22 cellular contexts compared by ENCODE assay signal in genomic region chr1:48710318-48710717, GRCh38.
"Had no signal": no experiment of that assay in that cellular context is flagged by ENCODE, and none has a peak within 500 bp of the region (broad histone marks: within the 10 kb centered on the region; RNA-seq: fewer than 3 reads in every experiment).

No MANE protein-coding gene starts in this region.

- H3K27ac ChIP-seq: brain microvascular endothelial cell, colonic mucosa, spleen, tibial artery had no signal

- H3K36me3 Mint-ChIP-seq: naive thymus-derived CD4-positive, alpha-beta T cell had no signal

- H3K27ac Mint-ChIP-seq: activated CD4-positive, alpha-beta T cell treated with anti-CD3 and anti-CD28 coated beads, Interleukin-2, amount 10 ng/mL, durations not matched to agents 24 days and 14 days; activated CD8-positive, alpha-beta T cell treated with anti-CD3 and anti-CD28 coated beads for 36 hours; activated naive CD8-positive, alpha-beta T cell treated with anti-CD3 and anti-CD28 coated beads, Interleukin-2, amount 50 U/mL, for 24 hours; activated T-cell treated with anti-CD3 and anti-CD28 coated beads, Interleukin-2, amount 50 U/mL, for 24 hours; activated T-helper 2 cell treated with anti-CD3 and anti-CD28 coated beads, Interferon-gamma antibody, Interleukin-2, Interleukin-4, amounts not matched to agents 10 μg/mL and 5 μg/mL and 100 μg/mL, durations not matched to agents 14 hours and 24 hours and 36 hours; naive thymus-derived CD4-positive, alpha-beta T cell had no signal

- H3K36me3 ChIP-seq: brain microvascular endothelial cell, colonic mucosa, spleen, tibial artery had no signal

- H3K4me3 Mint-ChIP-seq: activated CD4-positive, alpha-beta T cell treated with anti-CD3 and anti-CD28 coated beads, Interleukin-2, amount 10 ng/mL, durations not matched to agents 24 days and 14 days; activated CD8-positive, alpha-beta T cell treated with anti-CD3 and anti-CD28 coated beads for 36 hours; activated naive CD8-positive, alpha-beta T cell treated with anti-CD3 and anti-CD28 coated beads, Interleukin-2, amount 50 U/mL, for 24 hours; activated T-cell treated with anti-CD3 and anti-CD28 coated beads, Interleukin-2, amount 50 U/mL, for 24 hours; naive thymus-derived CD4-positive, alpha-beta T cell had no signal

- H3K27me3 Mint-ChIP-seq: activated CD8-positive, alpha-beta T cell treated with anti-CD3 and anti-CD28 coated beads for 36 hours; activated naive CD8-positive, alpha-beta T cell treated with anti-CD3 and anti-CD28 coated beads, Interleukin-2, amount 50 U/mL, for 24 hours; activated T-cell treated with anti-CD3 and anti-CD28 coated beads, Interleukin-2, amount 50 U/mL, for 24 hours had no signal

- H3K4me3 ChIP-seq: colonic mucosa, spleen, tibial artery had no signal

- DNase-seq: activated CD4-positive, alpha-beta T cell treated with anti-CD3 and anti-CD28 coated beads, Interleukin-2, amount 10 ng/mL, durations not matched to agents 24 days and 14 days; activated CD8-positive, alpha-beta T cell treated with anti-CD3 and anti-CD28 coated beads for 36 hours; activated naive CD4-positive, alpha-beta T cell treated with Interleukin-2 at 50 U/mL for 16 hours; activated naive CD8-positive, alpha-beta T cell treated with anti-CD3 and anti-CD28 coated beads, Interleukin-2, amount 50 U/mL, for 24 hours; activated T-cell treated with anti-CD3 and anti-CD28 coated beads, Interleukin-2, amount 50 U/mL, for 24 hours; anterior cingulate cortex; brain microvascular endothelial cell; central memory CD4-positive, alpha-beta T cell; colonic mucosa; erythroblast; foreskin melanocyte; glutamatergic neuron; hippocampal formation; mesenchymal stem cell; naive thymus-derived CD4-positive, alpha-beta T cell; spleen; stimulated activated naive CD4-positive, alpha-beta T cell; substantia nigra; T-helper 1 cell; T-helper 9 cell; tibial artery had no signal

- H3K4me1 ChIP-seq: colonic mucosa, spleen, tibial artery had no signal

- ATAC-seq: activated CD8-positive, alpha-beta T cell treated with anti-CD3 and anti-CD28 coated beads for 36 hours; activated naive CD8-positive, alpha-beta T cell treated with anti-CD3 and anti-CD28 coated beads, Interleukin-2, amount 50 U/mL, for 24 hours; naive thymus-derived CD4-positive, alpha-beta T cell had no signal

- H3K9me3 Mint-ChIP-seq: activated CD4-positive, alpha-beta T cell treated with anti-CD3 and anti-CD28 coated beads, Interleukin-2, amount 10 ng/mL, durations not matched to agents 24 days and 14 days; activated CD8-positive, alpha-beta T cell treated with anti-CD3 and anti-CD28 coated beads for 36 hours; activated naive CD8-positive, alpha-beta T cell treated with anti-CD3 and anti-CD28 coated beads, Interleukin-2, amount 50 U/mL, for 24 hours; activated T-cell treated with anti-CD3 and anti-CD28 coated beads, Interleukin-2, amount 50 U/mL, for 24 hours; activated T-helper 2 cell treated with anti-CD3 and anti-CD28 coated beads, Interferon-gamma antibody, Interleukin-2, Interleukin-4, amounts not matched to agents 10 μg/mL and 5 μg/mL and 100 μg/mL, durations not matched to agents 14 hours and 24 hours and 36 hours; naive thymus-derived CD4-positive, alpha-beta T cell had no signal

- H3K9me3 ChIP-seq: colonic mucosa, spleen, tibial artery had no signal

- H3K27me3 ChIP-seq: brain microvascular endothelial cell, colonic mucosa, spleen, tibial artery had no signal

- H3K4me1 Mint-ChIP-seq: activated CD4-positive, alpha-beta T cell treated with anti-CD3 and anti-CD28 coated beads, Interleukin-2, amount 10 ng/mL, durations not matched to agents 24 days and 14 days; activated naive CD8-positive, alpha-beta T cell treated with anti-CD3 and anti-CD28 coated beads, Interleukin-2, amount 50 U/mL, for 24 hours; naive thymus-derived CD4-positive, alpha-beta T cell had no signal
